9 cellular contexts compared by ENCODE assay signal in genomic region chr2:101112772-101113157, GRCh38. TPM values are rescaled to one million over a fixed set of nuclear protein-coding genes. Genes with fewer than 3 reads are reported as not detected.
A peak's percentile ranks its signal among the peaks of the same experiment; 100 is the strongest.
DNase-seq lines count a peak whose midpoint lies in the region; ATAC-seq and TF ChIP-seq lines count a peak whose summit lies in the region.
"Had no signal": no experiment of that assay in that cellular context is flagged by ENCODE, and none has a peak within 500 bp of the region (broad histone marks: within the 10 kb centered on the region; RNA-seq: fewer than 3 reads in every experiment).

No MANE protein-coding gene starts in this region.

- no peak overlapping the region for H3K4me3 ChIP-seq in heart right ventricle
- no peak overlapping the region for H3K4me3 ChIP-seq in uterus

- no peaks in the 10 kb centered on the region for H3K27me3 ChIP-seq in heart right ventricle
- H3K27me3 ChIP-seq in uterus = no peaks in the 10 kb centered on the region

- H3K4me1 ChIP-seq in heart right ventricle (peaks cover 33 to 98% (median 70%) of the 10 kb centered on the region in 9 donors), uterus (peaks cover 29% of the 10 kb centered on the region in 2 donors)

- H3K4me3 Mint-ChIP-seq in WTC11 (peak overlapping the region; percentile 55), memory B cell (no peak overlapping the region)

- peaks cover 83% of the 10 kb centered on the region for H3K4me1 Mint-ChIP-seq in WTC11
- H3K4me1 Mint-ChIP-seq in memory B cell = peaks cover 14% of the 10 kb centered on the region

- peak overlapping the region; percentile 60 to 93 (median 84) for H3K27ac ChIP-seq in heart right ventricle
- H3K27ac ChIP-seq in uterus = peak overlapping the region; percentile 63 to 77

- CTCF ChIA-PET in WTC11 (lab: Charles Lee) = interaction anchor here (1.3 to 1.4 kb wide), 2 partner anchors 76 to 93 kb away, joined by 3 to 4 read pairs; no protein-coding TSS in a partner anchor

- intact Hi-C loops in heart right ventricle (cut with DNase I) (loop anchor here in 6 of 10 donors (5.0 kb wide), 2 partner anchors 35 to 40 kb away; partner anchors contain the start of gene TBC1D8 (in 3 of the 6)), left ventricle myocardium superior (cut with micrococcal nuclease) (no loop called here), uterus (cut with DNase I; ENCODE audit: low total_unique reads) (no loop called here), posterior vena cava (cut with DNase I) (no loop called here)

- ATAC-seq in heart right ventricle (no peak), left ventricle myocardium superior (no peak), WTC11 (no peak), memory B cell (ENCODE audit: low read depth) (peak; percentile 64), HG02678 (IDR thresholded peaks at IDR 0.05; ENCODE audit: unreplicated experiment) (no peak), GM21390 (IDR thresholded peaks at IDR 0.05; ENCODE audit: unreplicated experiment) (no peak)

- TF ChIP-seq POLR2A in uterus (IDR thresholded peaks at IDR 0.05) = no peak

- POLR2A ChIA-PET in WTC11 (lab: Charles Lee) = no interaction called here

- no peak for DNase-seq in heart right ventricle
- no peak for DNase-seq in left ventricle myocardium superior
- DNase-seq in WTC11 (ENCODE audit: low spot score) = no peak
- DNase-seq in memory B cell (ENCODE audit: low spot score in 2 of 2) = no peak
- no peak for DNase-seq in uterus
- DNase-seq in posterior vena cava (ENCODE audit: low spot score) = no peak
- DNase-seq: small intestine had no signal

- H3K27me3 Mint-ChIP-seq in WTC11 (ENCODE audit: low read depth) (no peaks in the 10 kb centered on the region), memory B cell (no peaks in the 10 kb centered on the region)

- 50 to 58% methylated on average over 6 of the region's 6 CpGs for whole genome bisulfite sequencing in heart right ventricle, 2 donors

- TF ChIP-seq CTCF in heart right ventricle (IDR thresholded peaks at IDR 0.05) (no peak), WTC11 (IDR thresholded peaks at IDR 0.05) (no peak), uterus (IDR thresholded peaks at IDR 0.05) (no peak)

- H3K36me3 ChIP-seq in heart right ventricle (no peaks in the 10 kb centered on the region), uterus (no peaks in the 10 kb centered on the region)

- peak overlapping the region; percentile 87 for H3K27ac Mint-ChIP-seq in WTC11
- no peak overlapping the region for H3K27ac Mint-ChIP-seq in memory B cell

- H3K9me3 Mint-ChIP-seq in WTC11 (no peaks in the 10 kb centered on the region), memory B cell (no peaks in the 10 kb centered on the region)

- no peaks in the 10 kb centered on the region for H3K36me3 Mint-ChIP-seq in WTC11
- no peaks in the 10 kb centered on the region for H3K36me3 Mint-ChIP-seq in memory B cell

- no peaks in the 10 kb centered on the region for H3K9me3 ChIP-seq in heart right ventricle
- no peaks in the 10 kb centered on the region for H3K9me3 ChIP-seq in uterus

TF ChIP-seq in WTC11, 78 proteins besides CTCF, POLR2A, EP300 and RAD21:
- TF ChIP-seq ETV6 (CRISPR knock-in tag; IDR thresholded peaks at IDR 0.05) = no peak
- TF ChIP-seq AR (CRISPR knock-in tag; IDR thresholded peaks at IDR 0.05) = no peak
- TF ChIP-seq NR2C2 (CRISPR knock-in tag; IDR thresholded peaks at IDR 0.05) = no peak
- TF ChIP-seq, protein P1, sequence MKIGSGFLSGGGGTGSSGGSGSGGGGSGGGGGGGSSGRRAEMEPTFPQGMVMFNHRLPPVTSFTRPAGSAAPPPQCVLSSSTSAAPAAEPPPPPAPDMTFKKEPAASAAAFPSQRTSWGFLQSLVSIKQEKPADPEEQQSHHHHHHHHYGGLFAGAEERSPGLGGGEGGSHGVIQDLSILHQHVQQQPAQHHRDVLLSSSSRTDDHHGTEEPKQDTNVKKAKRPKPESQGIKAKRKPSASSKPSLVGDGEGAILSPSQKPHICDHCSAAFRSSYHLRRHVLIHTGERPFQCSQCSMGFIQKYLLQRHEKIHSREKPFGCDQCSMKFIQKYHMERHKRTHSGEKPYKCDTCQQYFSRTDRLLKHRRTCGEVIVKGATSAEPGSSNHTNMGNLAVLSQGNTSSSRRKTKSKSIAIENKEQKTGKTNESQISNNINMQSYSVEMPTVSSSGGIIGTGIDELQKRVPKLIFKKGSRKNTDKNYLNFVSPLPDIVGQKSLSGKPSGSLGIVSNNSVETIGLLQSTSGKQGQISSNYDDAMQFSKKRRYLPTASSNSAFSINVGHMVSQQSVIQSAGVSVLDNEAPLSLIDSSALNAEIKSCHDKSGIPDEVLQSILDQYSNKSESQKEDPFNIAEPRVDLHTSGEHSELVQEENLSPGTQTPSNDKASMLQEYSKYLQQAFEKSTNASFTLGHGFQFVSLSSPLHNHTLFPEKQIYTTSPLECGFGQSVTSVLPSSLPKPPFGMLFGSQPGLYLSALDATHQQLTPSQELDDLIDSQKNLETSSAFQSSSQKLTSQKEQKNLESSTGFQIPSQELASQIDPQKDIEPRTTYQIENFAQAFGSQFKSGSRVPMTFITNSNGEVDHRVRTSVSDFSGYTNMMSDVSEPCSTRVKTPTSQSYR (CRISPR knock-in tag; IDR thresholded peaks at IDR 0.05) = no peak
- TF ChIP-seq HMGXB4 (CRISPR knock-in tag; IDR thresholded peaks at IDR 0.05) = no peak
- no peak for TF ChIP-seq NR3C1 (CRISPR knock-in tag; conservative IDR thresholded peaks at IDR 0.05; ENCODE audit: low read depth)
- no peak for TF ChIP-seq NFYB (CRISPR knock-in tag; conservative IDR thresholded peaks at IDR 0.05; ENCODE audit: low read depth)
- no peak for TF ChIP-seq ZNF671 (CRISPR knock-in tag; IDR thresholded peaks at IDR 0.05)
- TF ChIP-seq JUN (CRISPR knock-in tag; IDR thresholded peaks at IDR 0.05) = no peak
TF ChIP-seq in WTC11: peak in this region for 0.

RNA-seq across cellular contexts. Expression of gene TBC1D8, which starts 38.4 kb away (rescaled TPM):
- total RNA-seq in heart right ventricle (10 to 100 TPM; 42.6 to 69.5 (median 55.8) TPM), left ventricle myocardium superior (47.8 TPM), WTC11 (2021) (30.3 to 51.7 TPM (median 32.0 TPM) in 3 replicates), uterus (10 to 100 TPM; 16.7 to 44.0 (median 19.7) TPM), posterior vena cava (10 to 100 TPM; 13.5 to 13.9 TPM)
- 10 to 100 TPM; 24.0 to 41.6 TPM for polyA plus RNA-seq in heart right ventricle

Comparison
In these comparisons a context has a peak if more than half of its experiments do, and no peak if none do; other contexts are left out.
1. intact Hi-C loops: an anchor here in heart right ventricle (5.0 kb wide); none called in left ventricle myocardium superior, uterus and posterior vena cava.